Comparison of ENCODE assay signal across 25 cellular contexts in the genomic region with DNA sequence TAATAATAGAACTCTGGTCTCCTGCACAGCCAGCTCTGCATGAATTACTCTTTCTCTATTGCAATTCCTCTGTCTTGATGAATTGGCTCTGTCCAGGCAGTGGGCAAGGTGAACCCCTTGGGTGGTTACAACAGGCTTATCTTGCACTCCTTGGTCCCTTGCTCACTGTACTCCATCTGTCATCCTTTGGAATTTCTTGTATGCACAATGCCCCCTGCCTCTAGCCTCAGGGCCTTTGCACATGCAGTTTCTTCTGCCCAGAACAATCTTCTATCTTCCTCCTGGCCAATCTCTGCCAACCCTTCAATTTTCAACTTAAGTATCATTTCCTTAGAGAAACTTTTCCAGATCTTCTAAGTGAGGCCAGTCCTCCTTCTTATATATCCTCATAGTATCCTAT.
"Had no signal": no experiment of that assay in that cellular context is flagged by ENCODE, and none has a peak within 500 bp of the region (broad histone marks: within the 10 kb centered on the region; RNA-seq: fewer than 3 reads in every experiment).

No MANE protein-coding gene starts in this region.

- H3K4me2 ChIP-seq: smooth muscle cell had no signal

- H3K9me3 Mint-ChIP-seq: natural killer cell; stimulated activated memory B cell treated with anti-CD40 and anti-IgM and Interleukin-4, amounts not matched to agents 10 μg/mL and 1 μg/mL and 100 μg/mL, for 72 hours; stimulated activated naive CD8-positive, alpha-beta T cell treated with anti-CD3 and anti-CD28 coated beads, Interleukin-15, amount 100 ng/mL, for 72 hours had no signal

- H3K27ac ChIP-seq: left ventricle myocardium inferior, ovary, right atrium auricular region, right lobe of liver, transverse colon, upper lobe of left lung, vagina had no signal

- H3K36me3 Mint-ChIP-seq: immature natural killer cell; mesothelial cell of epicardium; naive B cell; natural killer cell; stimulated activated memory B cell treated with anti-CD40 and anti-IgM and Interleukin-4, amounts not matched to agents 10 μg/mL and 1 μg/mL and 100 μg/mL, for 72 hours had no signal

- H3K36me3 ChIP-seq: left ventricle myocardium inferior, ovary, right atrium auricular region, right lobe of liver, transverse colon, upper lobe of left lung, vagina had no signal

- H3K9me3 ChIP-seq: ovary, right lobe of liver, transverse colon, vagina had no signal

- H3K27me3 ChIP-seq: ovary, right atrium auricular region, right lobe of liver, upper lobe of left lung, vagina had no signal

- H3K4me3 ChIP-seq: left ventricle myocardium inferior, lung, ovary, right atrium auricular region, right lobe of liver, smooth muscle cell, transverse colon, upper lobe of left lung, vagina had no signal

- FAIRE-seq: islet of Langerhans had no signal

- H3K4me1 Mint-ChIP-seq: immature natural killer cell; naive B cell; natural killer cell; stimulated activated memory B cell treated with anti-CD40 and anti-IgM and Interleukin-4, amounts not matched to agents 10 μg/mL and 1 μg/mL and 100 μg/mL, for 72 hours; stimulated activated naive CD8-positive, alpha-beta T cell treated with anti-CD3 and anti-CD28 coated beads, Interleukin-15, amount 100 ng/mL, for 72 hours had no signal

- H3K27ac Mint-ChIP-seq: immature natural killer cell; mesothelial cell of epicardium; naive B cell; natural killer cell; nephron progenitor cell; progenitor cell of endocrine pancreas; stimulated activated memory B cell treated with anti-CD40 and anti-IgM and Interleukin-4, amounts not matched to agents 10 μg/mL and 1 μg/mL and 100 μg/mL, for 72 hours; stimulated activated naive CD8-positive, alpha-beta T cell treated with anti-CD3 and anti-CD28 coated beads, Interleukin-15, amount 100 ng/mL, for 72 hours had no signal

- DNase-seq: immature natural killer cell; left ventricle myocardium inferior; mesendoderm; naive B cell; natural killer cell; nephron progenitor cell; ovary; right lobe of liver; stimulated activated CD4-positive, alpha-beta T cell treated with anti-CD3 and anti-CD28 coated beads, Interleukin-1b, Interleukin-23, amount 100 ng/mL, for 48 hours; stimulated activated CD4-positive, alpha-beta T cell treated with anti-CD3 and anti-CD28 coated beads, Interleukin-2, amount 100 ng/mL, for 48 hours; stimulated activated CD4-positive, alpha-beta T cell treated with anti-CD3 and anti-CD28 coated beads, Interleukin-4, amount 100 ng/mL, for 4 hours; stimulated activated CD8-positive, alpha-beta memory T cell treated with anti-CD3 and anti-CD28 coated beads, Interleukin-4, amount 100 ng/mL, for 48 hours; stimulated activated naive CD4-positive, alpha-beta T cell treated with Interleukin-2 at 50 U/mL for 16 hours; stimulated activated naive CD8-positive, alpha-beta T cell treated with anti-CD3 and anti-CD28 coated beads, Interleukin-15, amount 100 ng/mL, for 72 hours; substantia nigra; transverse colon; upper lobe of left lung had no signal

- H3K4me3 Mint-ChIP-seq: immature natural killer cell; mesothelial cell of epicardium; naive B cell; natural killer cell; nephron progenitor cell; stimulated activated memory B cell treated with anti-CD40 and anti-IgM and Interleukin-4, amounts not matched to agents 10 μg/mL and 1 μg/mL and 100 μg/mL, for 72 hours; stimulated activated naive CD8-positive, alpha-beta T cell treated with anti-CD3 and anti-CD28 coated beads, Interleukin-15, amount 100 ng/mL, for 72 hours had no signal

- H3K4me1 ChIP-seq: left ventricle myocardium inferior, right atrium auricular region, right lobe of liver, transverse colon, upper lobe of left lung, vagina had no signal
